ENCODE assay signal across 11 cellular contexts in genomic region chr15:60091150-60091549, GRCh38.
DNase-seq lines count a peak whose midpoint lies in the region; ATAC-seq and TF ChIP-seq lines count a peak whose summit lies in the region.
"Had no signal": no experiment of that assay in that cellular context is flagged by ENCODE, and none has a peak within 500 bp of the region (broad histone marks: within the 10 kb centered on the region; RNA-seq: fewer than 3 reads in every experiment).

No MANE protein-coding gene starts in this region.

- H3K4me1 ChIP-seq in Panc1 (ENCODE audit: control insufficient read depth, insufficient read depth, low read length), result peaks cover 12% of the 10 kb centered on the region; the same call in 1 of the 2 replicates

- DNase-seq in Calu3 (peak; percentile 75), Panc1 (ENCODE audit: low read depth, low spot score) (no peak), fibroblast of peridontal ligament (ENCODE audit: extremely low read depth) (peak; percentile 91), omental fat pad (ENCODE audit: low spot score) (no peak), occipital lobe (lab: John Stamatoyannopoulos, UW) (no peak), RKO (ENCODE audit: low spot score) (no peak), left colon (no peak), NCI-H510A (lab: John Stamatoyannopoulos, UW) (no peak)
- DNase-seq: activated effector memory CD4-positive, alpha-beta T cell treated with Interleukin-2 at 50 U/mL for 16 hours; effector memory CD8-positive, alpha-beta T cell; NCI-H69 had no signal

- peak overlapping the region; percentile 4 for H3K27ac Mint-ChIP-seq in Calu3 (ENCODE audit: unreplicated experiment)
- H3K27ac Mint-ChIP-seq: effector memory CD8-positive, alpha-beta T cell had no signal

- H3K36me3 Mint-ChIP-seq in Calu3 (ENCODE audit: insufficient read depth, unreplicated experiment), result peaks cover 6% of the 10 kb centered on the region

- peak overlapping the region; percentile 34; the same call in 1 of the 2 replicates for H3K27ac ChIP-seq in Panc1 (ENCODE audit: low read length)

- ATAC-seq in Panc1 (peak; percentile 97), omental fat pad (ENCODE audit: low FRiP score) (peak; percentile 96), left colon (no peak)
- ATAC-seq: effector memory CD8-positive, alpha-beta T cell had no signal

- H3K27me3 Mint-ChIP-seq in Calu3 (ENCODE audit: unreplicated experiment), result no peaks in the 10 kb centered on the region

- BruUV-seq in Calu3 (replicated peaks; lab: Mats Ljungman, UMichigan) (no TSS peak), Panc1 (replicated peaks; lab: Mats Ljungman, UMichigan) (no TSS peak)

- no peak overlapping the region for H3K4me3 ChIP-seq in Panc1 (ENCODE audit: low read depth in 2 of 2, low read length in 2 of 2)

- TF ChIP-seq CTCF in Calu3 (IDR thresholded peaks at IDR 0.05; ENCODE audit: unreplicated experiment) (no peak), Panc1 (IDR thresholded peaks at IDR 0.05) (no peak), omental fat pad (IDR thresholded peaks at IDR 0.05) (no peak)

- intact Hi-C loops in Calu3 (cut with micrococcal nuclease; ENCODE audit: unreplicated experiment) (no loop called here), Panc1 (cut with micrococcal nuclease; ENCODE audit: unreplicated experiment) (no loop called here), left colon (cut with DNase I, micrococcal nuclease) (no loop called here)

- H3K9me3 ChIP-seq in Panc1 (ENCODE audit: control insufficient read depth, insufficient read depth, low read depth, low read length), result no peaks in the 10 kb centered on the region

- CTCF ChIA-PET in Calu3 (lab: Charles Lee), result interaction anchor here (0.6 to 1.6 kb wide), 6 partner anchors 11 to 174 kb away, joined by 3 to 9 read pairs (median 4); no protein-coding TSS in a partner anchor
- CTCF ChIA-PET in Panc1 (lab: Charles Lee), result no interaction called here

- H3K4me3 Mint-ChIP-seq in Calu3 (ENCODE audit: low read depth, unreplicated experiment), result peak overlapping the region; percentile 6
- H3K4me3 Mint-ChIP-seq: effector memory CD8-positive, alpha-beta T cell had no signal

- POLR2A ChIA-PET in Panc1 (lab: Charles Lee), result no interaction called here

- no peaks in the 10 kb centered on the region for H3K36me3 ChIP-seq in Panc1 (ENCODE audit: control insufficient read depth, insufficient read depth, low read length)

- H3K9me3 Mint-ChIP-seq in Calu3 (ENCODE audit: low read depth, unreplicated experiment), result no peaks in the 10 kb centered on the region
- H3K9me3 Mint-ChIP-seq: effector memory CD8-positive, alpha-beta T cell had no signal

- peaks cover 29% of the 10 kb centered on the region for H3K4me1 Mint-ChIP-seq in Calu3 (ENCODE audit: low read depth, unreplicated experiment)

- H3K27me3 ChIP-seq in Panc1 (ENCODE audit: control insufficient read depth, insufficient read depth, low read length), result no peaks in the 10 kb centered on the region; the same call in 1 of the 2 replicates

- in situ Hi-C loops in Panc1 (cut with HindIII; ENCODE audit: low pct_unique_long_range_greater_than_20kb, low sequenced_read_pairs), result no loop called here

Comparison
In these comparisons a context has a peak if more than half of its experiments do, and no peak if none do; other contexts are left out.
1. DNase-seq: peak in Calu3 (single experiment) and fibroblast of peridontal ligament (single experiment); none in Panc1 (single experiment), omental fat pad (single experiment), occipital lobe (single experiment), RKO (single experiment), left colon (0 of 2) and NCI-H510A (single experiment).